In genomic region chr17:76075364-76076099, GRCh38 we compare ENCODE assay signal across 1 cellular context.
TF ChIP-seq lines count a peak whose summit lies in the region.

No MANE protein-coding gene starts in this region.

TF ChIP-seq in IMR-90, 13 proteins besides CTCF, POLR2A, EP300 and RAD21 (continued from another document):
- TF ChIP-seq, protein P1, sequence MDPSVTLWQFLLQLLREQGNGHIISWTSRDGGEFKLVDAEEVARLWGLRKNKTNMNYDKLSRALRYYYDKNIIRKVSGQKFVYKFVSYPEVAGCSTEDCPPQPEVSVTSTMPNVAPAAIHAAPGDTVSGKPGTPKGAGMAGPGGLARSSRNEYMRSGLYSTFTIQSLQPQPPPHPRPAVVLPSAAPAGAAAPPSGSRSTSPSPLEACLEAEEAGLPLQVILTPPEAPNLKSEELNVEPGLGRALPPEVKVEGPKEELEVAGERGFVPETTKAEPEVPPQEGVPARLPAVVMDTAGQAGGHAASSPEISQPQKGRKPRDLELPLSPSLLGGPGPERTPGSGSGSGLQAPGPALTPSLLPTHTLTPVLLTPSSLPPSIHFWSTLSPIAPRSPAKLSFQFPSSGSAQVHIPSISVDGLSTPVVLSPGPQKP (IDR thresholded peaks at IDR 0.05; ENCODE audit: borderline replicate concordance, low read depth, low read length): no peak
- TF ChIP-seq MAZ (IDR thresholded peaks at IDR 0.05; ENCODE audit: borderline replicate concordance, low read depth, low read length) (no peak), CHD1 (IDR thresholded peaks at IDR 0.05; ENCODE audit: low read depth, low read length) (no peak), BHLHE40 (IDR thresholded peaks at IDR 0.05; ENCODE audit: low read depth, low read length) (no peak), MAFK (IDR thresholded peaks at IDR 0.05; ENCODE audit: low read depth, low read length) (no peak)
